In genomic region chr14:81435578-81436295, GRCh38 we compare ENCODE assay signal across 8 cellular contexts. TPM values are rescaled to one million over a fixed set of nuclear protein-coding genes. Genes with fewer than 3 reads are reported as not detected.
A peak's percentile ranks its signal among the peaks of the same experiment; 100 is the strongest.
DNase-seq lines count a peak whose midpoint lies in the region; ATAC-seq and TF ChIP-seq lines count a peak whose summit lies in the region.

No MANE protein-coding gene starts in this region.

- H3K4me3 Mint-ChIP-seq in activated CD4-positive, alpha-beta T cell treated with anti-CD3 and anti-CD28 coated beads, Interleukin-2, amount 10 ng/mL, durations not matched to agents 7 days and 5 days: peak overlapping the region; percentile 63
- H3K4me3 Mint-ChIP-seq in endothelial cell (ENCODE audit: unreplicated experiment) (peak overlapping the region; percentile 91), memory B cell (peak overlapping the region; percentile 80)

- POLR2A ChIA-PET in activated CD4-positive, alpha-beta T cell treated with anti-CD3 and anti-CD28 coated beads, Interleukin-2, amount 10 ng/mL, durations not matched to agents 7 days and 5 days (lab: Charles Lee): no interaction called here

- H3K4me1 Mint-ChIP-seq in activated CD4-positive, alpha-beta T cell treated with anti-CD3 and anti-CD28 coated beads, Interleukin-2, amount 10 ng/mL, durations not matched to agents 7 days and 5 days: peaks cover 10% of the 10 kb centered on the region
- H3K4me1 Mint-ChIP-seq in endothelial cell (ENCODE audit: unreplicated experiment) (peaks cover 24% of the 10 kb centered on the region), memory B cell (peaks cover 8% of the 10 kb centered on the region)

- CTCF ChIA-PET in activated CD4-positive, alpha-beta T cell treated with anti-CD3 and anti-CD28 coated beads, Interleukin-2, amount 10 ng/mL, durations not matched to agents 7 days and 5 days (lab: Charles Lee): interaction anchor here (0.7 to 1.1 kb wide), 3 partner anchors 11 to 17 kb away, joined by 3 read pairs; no protein-coding TSS in a partner anchor

- H3K27me3 Mint-ChIP-seq in activated CD4-positive, alpha-beta T cell treated with anti-CD3 and anti-CD28 coated beads, Interleukin-2, amount 10 ng/mL, durations not matched to agents 7 days and 5 days: peaks cover 75% of the 10 kb centered on the region
- H3K27me3 Mint-ChIP-seq in endothelial cell (ENCODE audit: unreplicated experiment) (peaks cover 16% of the 10 kb centered on the region), memory B cell (peaks cover 42% of the 10 kb centered on the region)

- no peak overlapping the region for H3K27ac Mint-ChIP-seq in activated CD4-positive, alpha-beta T cell treated with anti-CD3 and anti-CD28 coated beads, Interleukin-2, amount 10 ng/mL, durations not matched to agents 7 days and 5 days
- no peak overlapping the region for H3K27ac Mint-ChIP-seq in endothelial cell (ENCODE audit: unreplicated experiment)
- no peak overlapping the region for H3K27ac Mint-ChIP-seq in memory B cell

- no peak for TF ChIP-seq CTCF in endothelial cell (IDR thresholded peaks at IDR 0.05; ENCODE audit: unreplicated experiment)

- peak overlapping the region; percentile 7 for H3K27ac ChIP-seq in substantia nigra (ENCODE audit: low read depth, low read length, poor library complexity, severe bottlenecking)

- DNase-seq in NCI-H1417 (lab: John Stamatoyannopoulos, UW): peak; percentile 54 to 87 (median 85)
- peak; percentile 18 for DNase-seq in activated CD4-positive, alpha-beta T cell treated with anti-CD3 and anti-CD28 coated beads, Interleukin-2, amount 10 ng/mL, durations not matched to agents 7 days and 5 days
- DNase-seq in endothelial cell (ENCODE audit: low spot score): peak; percentile 66
- DNase-seq in memory B cell (ENCODE audit: low spot score in 2 of 2): peak; percentile 10 to 25
- DNase-seq in substantia nigra (lab: John Stamatoyannopoulos, UW): peak in 36 of 49 donors; percentile 14 to 83 (median 46)
- DNase-seq in OCI-M2 (lab: John Stamatoyannopoulos, UW; ENCODE audit: unreplicated experiment): no peak

- no peaks in the 10 kb centered on the region for H3K9me3 Mint-ChIP-seq in activated CD4-positive, alpha-beta T cell treated with anti-CD3 and anti-CD28 coated beads, Interleukin-2, amount 10 ng/mL, durations not matched to agents 7 days and 5 days
- H3K9me3 Mint-ChIP-seq in endothelial cell (ENCODE audit: unreplicated experiment): no peaks in the 10 kb centered on the region
- H3K9me3 Mint-ChIP-seq in memory B cell: no peaks in the 10 kb centered on the region

- H3K36me3 Mint-ChIP-seq in activated CD4-positive, alpha-beta T cell treated with anti-CD3 and anti-CD28 coated beads, Interleukin-2, amount 10 ng/mL, durations not matched to agents 7 days and 5 days (ENCODE audit: low read depth): no peaks in the 10 kb centered on the region
- H3K36me3 Mint-ChIP-seq in endothelial cell (ENCODE audit: low read depth, unreplicated experiment) (peaks cover 4% of the 10 kb centered on the region), memory B cell (no peaks in the 10 kb centered on the region)

- ATAC-seq in GM18498 (IDR thresholded peaks at IDR 0.05; ENCODE audit: unreplicated experiment) (peak; percentile 37), HG02623 (IDR thresholded peaks at IDR 0.05; ENCODE audit: unreplicated experiment) (peak; percentile 37), memory B cell (ENCODE audit: low read depth) (peak; percentile 64)

RNA-seq across cellular contexts. Expression of gene STON2, which starts 35.6 kb away (rescaled TPM):
- total RNA-seq in activated CD4-positive, alpha-beta T cell treated with anti-CD3 and anti-CD28 coated beads, Interleukin-2, amount 10 ng/mL, durations not matched to agents 7 days and 5 days: 1 to 10 TPM in 1 of 2 experiments, under 1 TPM in 1; 0.72 to 1.1 TPM
- total RNA-seq in endothelial cell (ENCODE audit: unreplicated experiment): 66.8 TPM

Comparison
In these comparisons a context has a peak if more than half of its experiments do, and no peak if none do; other contexts are left out.
1. RNA of gene STON2, which starts 35.6 kb away (total RNA-seq): 66.8 TPM in endothelial cell (single experiment); 0.72 to 1.1 TPM in activated CD4-positive, alpha-beta T cell treated with anti-CD3 and anti-CD28 coated beads, Interleukin-2, amount 10 ng/mL, durations not matched to agents 7 days and 5 days; every median in the first group is over 10 times any median in the second.
2. Peak in every context shown above with its lines, with median percentiles within 50 percentile points of each other: ATAC-seq and H3K4me3 Mint-ChIP-seq.